Comparison of ENCODE assay signal across 14 cellular contexts in genomic region chr10:35517431-35518181, GRCh38.
DNase-seq lines count a peak whose midpoint lies in the region; ATAC-seq, FAIRE-seq and TF ChIP-seq lines count a peak whose summit lies in the region.
"Had no signal": no experiment of that assay in that cellular context is flagged by ENCODE, and none has a peak within 500 bp of the region (broad histone marks: within the 10 kb centered on the region; RNA-seq: fewer than 3 reads in every experiment).

No MANE protein-coding gene starts in this region.

- H3K36me3 ChIP-seq in lung (ENCODE audit: control insufficient read depth in 2 of 2, insufficient read depth in 2 of 2, low read length in 2 of 2) (peaks cover 0 to 1% of the 10 kb centered on the region in 2 donors), SJCRH30 (peaks cover 4% of the 10 kb centered on the region)

- peak; percentile 79 for ATAC-seq in Right ventricle myocardium superior (ENCODE audit: poor library complexity)
- ATAC-seq in lung (ENCODE audit: insufficient read depth, low FRiP score) = peak; percentile 53
- ATAC-seq: SK-N-SH treated with all-trans-retinoic acid at 6 μM for 48 hours; stimulated activated naive B cell treated with anti-CD40 and anti-IgM and Interleukin-4, amounts not matched to agents 10 μg/mL and 1 μg/mL and 100 μg/mL, for 72 hours had no signal

- no peaks in the 10 kb centered on the region for H3K27me3 ChIP-seq in lung (ENCODE audit: control insufficient read depth, insufficient read depth)
- no peaks in the 10 kb centered on the region for H3K27me3 ChIP-seq in SJCRH30

- TF ChIP-seq CTCF in epithelial cell of esophagus (IDR thresholded peaks at IDR 0.05; ENCODE audit: insufficient read depth, low read depth, low read length, missing control alignments) (no peak), lung (IDR thresholded peaks at IDR 0.05; ENCODE audit: control extremely low read depth, extremely low read depth) (no peak), D721Med (IDR thresholded peaks at IDR 0.05; ENCODE audit: insufficient read depth, missing control alignments) (no peak)

- intact Hi-C loops in Right ventricle myocardium superior (cut with DNase I) (no loop called here), cardiac septum (cut with DNase I) (no loop called here)

- DNase-seq in Right ventricle myocardium superior (no peak), cardiac septum (ENCODE audit: low spot score) (no peak), epithelial cell of esophagus (ENCODE audit: low read depth) (peak; percentile 19), lung (ENCODE audit: low spot score) (no peak), SJCRH30 (no peak), D721Med (ENCODE audit: insufficient read length, low spot score) (no peak), NOMO-1 (lab: John Stamatoyannopoulos, UW; ENCODE audit: unreplicated experiment in 2 of 2) (no peak)
- no peak for DNase-seq in activated CD4-positive, alpha-beta T cell treated with anti-CD3 and anti-CD28 coated beads, Interleukin-2, amount 50 U/mL, for 4 hours
- DNase-seq: activated CD4-positive, alpha-beta T cell treated with anti-CD3 and anti-CD28 coated beads for 4 hours; activated gamma-delta T cell; NCI-H1436; NCI-H69; stimulated activated naive B cell treated with anti-CD40 and anti-IgM and Interleukin-4, amounts not matched to agents 10 μg/mL and 1 μg/mL and 100 μg/mL, for 72 hours had no signal

- WGBS in lung, 2 donors = 66 to 72% methylated on average over 11 of the region's 11 CpGs

- H3K4me1 ChIP-seq in lung (ENCODE audit: control insufficient read depth in 2 of 2, insufficient read depth in 2 of 2, low read length in 2 of 2) = peaks cover 2 to 23% of the 10 kb centered on the region in 2 donors
- peaks cover 3% of the 10 kb centered on the region; the same call in 1 of the 2 replicates for H3K4me1 ChIP-seq in SJCRH30

- H3K9me3 ChIP-seq in lung (ENCODE audit: control insufficient read depth in 2 of 2, insufficient read depth in 1 of 2, low read length in 1 of 2) (no peaks in the 10 kb centered on the region), SJCRH30 (replicated peaks) (no peaks in the 10 kb centered on the region)

- H3K4me3 ChIP-seq in epithelial cell of esophagus (ENCODE audit: low read length) (no peak overlapping the region), lung (no peak overlapping the region), SJCRH30 (no peak overlapping the region)

- no peak for FAIRE-seq in D721Med (lab: Jason Lieb, UNC)

- no peak overlapping the region for H3K27ac ChIP-seq in lung (ENCODE audit: low read depth in 1 of 2, low read length in 1 of 2)
- no peak overlapping the region for H3K27ac ChIP-seq in SJCRH30
